In genomic region chr7:44073664-44074348, GRCh38 we compare ENCODE assay signal across 3 cellular contexts.
TF ChIP-seq lines count a peak whose summit lies in the region.

No MANE protein-coding gene starts in this region.

TF ChIP-seq in GM12878, 131 proteins besides CTCF, POLR2A, EP300 and RAD21:
- no peak for TF ChIP-seq MAX (IDR thresholded peaks at IDR 0.05; ENCODE audit: low read depth, low read length)
- TF ChIP-seq NRF1 (conservative IDR thresholded peaks at IDR 0.05; ENCODE audit: low read depth, low read length) = no peak
- no peak for TF ChIP-seq PAX8 (IDR thresholded peaks at IDR 0.05)
- 0 out of 2 replicates have a peak, but pooled peaks have one; percentile 30 for TF ChIP-seq CREM (IDR thresholded peaks at IDR 0.05; ENCODE audit: low read depth)
- TF ChIP-seq POU2F2 (IDR thresholded peaks at IDR 0.05; ENCODE audit: borderline replicate concordance, low read depth, low read length) = 0 out of 3 replicates have a peak, but pooled peaks have one; percentile 10
- TF ChIP-seq SPI1 (IDR thresholded peaks at IDR 0.05; ENCODE audit: borderline replicate concordance, insufficient read depth, low read depth, low read length) = peak; percentile 47; the same call in 1 of the 2 replicates
- TF ChIP-seq, protein P1, sequence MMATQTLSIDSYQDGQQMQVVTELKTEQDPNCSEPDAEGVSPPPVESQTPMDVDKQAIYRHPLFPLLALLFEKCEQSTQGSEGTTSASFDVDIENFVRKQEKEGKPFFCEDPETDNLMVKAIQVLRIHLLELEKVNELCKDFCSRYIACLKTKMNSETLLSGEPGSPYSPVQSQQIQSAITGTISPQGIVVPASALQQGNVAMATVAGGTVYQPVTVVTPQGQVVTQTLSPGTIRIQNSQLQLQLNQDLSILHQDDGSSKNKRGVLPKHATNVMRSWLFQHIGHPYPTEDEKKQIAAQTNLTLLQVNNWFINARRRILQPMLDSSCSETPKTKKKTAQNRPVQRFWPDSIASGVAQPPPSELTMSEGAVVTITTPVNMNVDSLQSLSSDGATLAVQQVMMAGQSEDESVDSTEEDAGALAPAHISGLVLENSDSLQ (IDR thresholded peaks at IDR 0.05) = peak; percentile 29; the same call in 1 of the 2 replicates
- TF ChIP-seq, protein P2, sequence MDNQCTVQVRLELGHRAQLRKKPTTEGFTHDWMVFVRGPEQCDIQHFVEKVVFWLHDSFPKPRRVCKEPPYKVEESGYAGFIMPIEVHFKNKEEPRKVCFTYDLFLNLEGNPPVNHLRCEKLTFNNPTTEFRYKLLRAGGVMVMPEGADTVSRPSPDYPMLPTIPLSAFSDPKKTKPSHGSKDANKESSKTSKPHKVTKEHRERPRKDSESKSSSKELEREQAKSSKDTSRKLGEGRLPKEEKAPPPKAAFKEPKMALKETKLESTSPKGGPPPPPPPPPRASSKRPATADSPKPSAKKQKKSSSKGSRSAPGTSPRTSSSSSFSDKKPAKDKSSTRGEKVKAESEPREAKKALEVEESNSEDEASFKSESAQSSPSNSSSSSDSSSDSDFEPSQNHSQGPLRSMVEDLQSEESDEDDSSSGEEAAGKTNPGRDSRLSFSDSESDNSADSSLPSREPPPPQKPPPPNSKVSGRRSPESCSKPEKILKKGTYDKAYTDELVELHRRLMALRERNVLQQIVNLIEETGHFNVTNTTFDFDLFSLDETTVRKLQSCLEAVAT (IDR thresholded peaks at IDR 0.05) = no peak
- TF ChIP-seq ATF7 (IDR thresholded peaks at IDR 0.05; ENCODE audit: low read depth) = no peak
- TF ChIP-seq KDM1A (IDR thresholded peaks at IDR 0.05; ENCODE audit: borderline replicate concordance) = no peak
- TF ChIP-seq CHD2 (IDR thresholded peaks at IDR 0.05; ENCODE audit: borderline replicate concordance, low read depth, low read length) = no peak
- TF ChIP-seq POLR2AphosphoS2 (IDR thresholded peaks at IDR 0.05; ENCODE audit: low read depth, low read length) = 0 out of 2 replicates have a peak, but pooled peaks have one; percentile 36
- no peak for TF ChIP-seq RCOR1 (conservative IDR thresholded peaks at IDR 0.05; ENCODE audit: low read depth, low read length)
- TF ChIP-seq CBFB (IDR thresholded peaks at IDR 0.05; ENCODE audit: low read depth) = no peak
- no peak for TF ChIP-seq MYB (IDR thresholded peaks at IDR 0.05; ENCODE audit: borderline replicate concordance, low read depth, low read length)
- TF ChIP-seq CREB1 (IDR thresholded peaks at IDR 0.05; ENCODE audit: low read depth) = peak; percentile 72

TF ChIP-seq in liver, 16 proteins besides CTCF, POLR2A, EP300 and RAD21:
- TF ChIP-seq HNF4A (conservative IDR thresholded peaks at IDR 0.05) (peak; percentile 41 to 56), GABPA (IDR thresholded peaks at IDR 0.05 in 1 of 2, conservative IDR thresholded peaks at IDR 0.05 in 1 of 2) (peak in 1 of 2 donors; percentile 14), SP1 (IDR thresholded peaks at IDR 0.05) (peak; percentile 44), EGR1 (IDR thresholded peaks at IDR 0.05; ENCODE audit: low read depth in 2 of 2) (no peak), RXRA (IDR thresholded peaks at IDR 0.05) (peak; percentile 25 to 52)

TF ChIP-seq in HEK293T, 16 proteins besides CTCF, POLR2A, EP300 and RAD21:
- TF ChIP-seq HDGF (IDR thresholded peaks at IDR 0.05; ENCODE audit: borderline replicate concordance) (no peak), NFRKB (IDR thresholded peaks at IDR 0.05) (no peak), TARDBP (IDR thresholded peaks at IDR 0.05) (no peak), CTBP1 (IDR thresholded peaks at IDR 0.05; ENCODE audit: borderline replicate concordance) (no peak), SUZ12 (IDR thresholded peaks at IDR 0.05) (no peak), FOXM1 (IDR thresholded peaks at IDR 0.05; ENCODE audit: borderline replicate concordance) (no peak), FOXK2 (IDR thresholded peaks at IDR 0.05) (no peak), LEF1 (IDR thresholded peaks at IDR 0.05; ENCODE audit: borderline replicate concordance) (no peak)
TF ChIP-seq in HEK293T: peak in this region for 0.
